In genomic region chr6:168209420-168209819, GRCh38 we compare ENCODE assay signal across 22 cellular contexts.
DNase-seq lines count a peak whose midpoint lies in the region; ATAC-seq, FAIRE-seq and TF ChIP-seq lines count a peak whose summit lies in the region.
"Had no signal": no experiment of that assay in that cellular context is flagged by ENCODE, and none has a peak within 500 bp of the region (broad histone marks: within the 10 kb centered on the region; RNA-seq: fewer than 3 reads in every experiment).

No MANE protein-coding gene starts in this region.

- H4K5ac ChIP-seq in mesendoderm (ENCODE audit: low read length) = no peak overlapping the region

- TF ChIP-seq POLR2A in sigmoid colon (IDR thresholded peaks at IDR 0.05) = no peak
- TF ChIP-seq POLR2A in GM12891 (IDR thresholded peaks at IDR 0.05; ENCODE audit: low read depth, low read length) = no peak

- H3K4me1 ChIP-seq in mesendoderm (ENCODE audit: control insufficient read depth, low read depth, low read length) (no peaks in the 10 kb centered on the region), sigmoid colon (peaks cover 0 to 3% (median 0%) of the 10 kb centered on the region in 4 donors)
- H3K4me1 ChIP-seq: BE2C, SJCRH30 had no signal

- H3K18ac ChIP-seq in mesendoderm (ENCODE audit: low read length) = no peak overlapping the region

- ATAC-seq in Right ventricle myocardium inferior (no peak), left cardiac atrium (no peak)

- H3K27me3 ChIP-seq in mesendoderm (ENCODE audit: insufficient read depth, low read length, poor library complexity) (no peaks in the 10 kb centered on the region), sigmoid colon (no peaks in the 10 kb centered on the region)
- H3K27me3 ChIP-seq: BE2C had no signal

- peaks cover 7 to 15% (median 9%) of the 10 kb centered on the region in 5 experiments for H3K9me3 Mint-ChIP-seq in brain

- H3K27ac Mint-ChIP-seq in brain = peak overlapping the region in 3 of 5 experiments; percentile 21 to 84 (median 31)
- H3K27ac Mint-ChIP-seq: CD8-positive, alpha-beta memory T cell; HFFc6; IgD-negative memory B cell had no signal

- H3K27ac ChIP-seq in mesendoderm (ENCODE audit: low read depth, low read length) (no peak overlapping the region), sigmoid colon (no peak overlapping the region)
- H3K27ac ChIP-seq: 22Rv1, RWPE1, SJCRH30 had no signal

- DNase-seq in Right ventricle myocardium inferior (ENCODE audit: missing footprints) = peak; percentile 51
- DNase-seq in left cardiac atrium = no peak
- DNase-seq in mesendoderm = no peak
- peak; percentile 51 for DNase-seq in sigmoid colon
- DNase-seq in A172 (ENCODE audit: low spot score) = no peak
- no peak for DNase-seq in GM12891 (ENCODE audit: insufficient read length, low spot score)
- no peak for DNase-seq in HT-29 (ENCODE audit: low spot score)
- DNase-seq: BE2C; CD8-positive, alpha-beta memory T cell; DMS79; GOT3; HFFc6; NCI-H1930; NCI-H2171 treated with DMSO at 0.1 percent for 48 hours; NCI-H446 treated with DMSO at 0.1 percent for 48 hours; SJCRH30 had no signal

- no peak overlapping the region for H3K4me3 Mint-ChIP-seq in brain
- H3K4me3 Mint-ChIP-seq: CD8-positive, alpha-beta memory T cell; HFFc6 had no signal

- peaks cover 50% of the 10 kb centered on the region for H3K4me1 Mint-ChIP-seq in brain
- H3K4me1 Mint-ChIP-seq: CD8-positive, alpha-beta memory T cell had no signal

- no peak overlapping the region for H3K4me2 ChIP-seq in mesendoderm (ENCODE audit: low read length)

- H2AK5ac ChIP-seq in mesendoderm (ENCODE audit: low read length) = no peak overlapping the region

- H3K4me3 ChIP-seq in mesendoderm (ENCODE audit: low read length) (no peak overlapping the region), sigmoid colon (no peak overlapping the region)
- H3K4me3 ChIP-seq: SJCRH30 had no signal

- H2BK15ac ChIP-seq in mesendoderm (replicated peaks; ENCODE audit: low read depth) = no peak overlapping the region

- H3K9me3 ChIP-seq in sigmoid colon = no peaks in the 10 kb centered on the region
- H3K9me3 ChIP-seq: BE2C, SJCRH30 had no signal

- no peak overlapping the region for H3K9ac ChIP-seq in mesendoderm (ENCODE audit: low read length)

- H3K36me3 ChIP-seq in mesendoderm (ENCODE audit: control insufficient read depth, insufficient read depth, low read length) (no peaks in the 10 kb centered on the region), sigmoid colon (no peaks in the 10 kb centered on the region)
- H3K36me3 ChIP-seq: BE2C, SJCRH30 had no signal

- no peak overlapping the region for H3K23ac ChIP-seq in mesendoderm (ENCODE audit: low read length)

- no peaks in the 10 kb centered on the region for H3K79me2 ChIP-seq in mesendoderm (ENCODE audit: control insufficient read depth, insufficient read depth, low read length)

- TF ChIP-seq CTCF in brain (conservative IDR thresholded peaks at IDR 0.05) = no peak
- no peak for TF ChIP-seq CTCF in sigmoid colon (IDR thresholded peaks at IDR 0.05)

- no CpG with 5 or more reads among the region's 10 CpGs for WGBS in mesendoderm (ENCODE audit: extremely low coverage, insufficient coverage, low lambda C conversion rate)
- 83 to 95% methylated on average over 10 of the region's 10 CpGs for WGBS in sigmoid colon, 2 donors

- intact Hi-C loops in Right ventricle myocardium inferior (cut with DNase I) (no loop called here), left cardiac atrium (cut with DNase I) (no loop called here), sigmoid colon (cut with DNase I) (no loop called here)

- H3K36me3 Mint-ChIP-seq in brain = peaks cover 8% of the 10 kb centered on the region
- H3K36me3 Mint-ChIP-seq: CD8-positive, alpha-beta memory T cell; IgD-negative memory B cell had no signal

- no peaks in the 10 kb centered on the region for H3K27me3 Mint-ChIP-seq in brain
- H3K27me3 Mint-ChIP-seq: CD8-positive, alpha-beta memory T cell; IgD-negative memory B cell had no signal

- H2BK120ac ChIP-seq in mesendoderm (ENCODE audit: low read depth, low read length) = no peak overlapping the region

- H3K56ac ChIP-seq in mesendoderm (ENCODE audit: low read length) = peak overlapping the region; percentile 12

- H3K4ac ChIP-seq in mesendoderm (ENCODE audit: low read depth, low read length) = no peak overlapping the region

- no peak for FAIRE-seq in GM12891 (lab: Jason Lieb, UNC)
- FAIRE-seq: D721Med, G401.6 had no signal

- TF ChIP-seq EP300 in sigmoid colon (IDR thresholded peaks at IDR 0.05) = no peak

- H2BK5ac ChIP-seq in mesendoderm (ENCODE audit: low read length) = no peak overlapping the region

- H3K79me1 ChIP-seq in mesendoderm (ENCODE audit: low read length) = no peaks in the 10 kb centered on the region

- no peak overlapping the region for H4K8ac ChIP-seq in mesendoderm (ENCODE audit: low read depth, low read length)

TF ChIP-seq in GM12891, 5 proteins besides CTCF, POLR2A, EP300 and RAD21:
- TF ChIP-seq POLR2AphosphoS5 (IDR thresholded peaks at IDR 0.05; ENCODE audit: low read depth, low read length) = no peak
- no peak for TF ChIP-seq PAX5 (IDR thresholded peaks at IDR 0.05; ENCODE audit: insufficient read depth, low read length, severe bottlenecking)
- no peak for TF ChIP-seq TAF1 (IDR thresholded peaks at IDR 0.05; ENCODE audit: low read depth, low read length)
- no peak for TF ChIP-seq SPI1 (IDR thresholded peaks at IDR 0.05; ENCODE audit: low read depth, low read length)
- TF ChIP-seq POU2F2 (IDR thresholded peaks at IDR 0.05; ENCODE audit: low read depth, low read length) = no peak

Comparison
In these comparisons a context has a peak if more than half of its experiments do, and no peak if none do; other contexts are left out.
1. DNase-seq: peak in Right ventricle myocardium inferior (single experiment) and sigmoid colon (single experiment); none in left cardiac atrium (single experiment), mesendoderm (single experiment), A172 (single experiment), GM12891 (single experiment) and HT-29 (single experiment).